In the genomic region with DNA sequence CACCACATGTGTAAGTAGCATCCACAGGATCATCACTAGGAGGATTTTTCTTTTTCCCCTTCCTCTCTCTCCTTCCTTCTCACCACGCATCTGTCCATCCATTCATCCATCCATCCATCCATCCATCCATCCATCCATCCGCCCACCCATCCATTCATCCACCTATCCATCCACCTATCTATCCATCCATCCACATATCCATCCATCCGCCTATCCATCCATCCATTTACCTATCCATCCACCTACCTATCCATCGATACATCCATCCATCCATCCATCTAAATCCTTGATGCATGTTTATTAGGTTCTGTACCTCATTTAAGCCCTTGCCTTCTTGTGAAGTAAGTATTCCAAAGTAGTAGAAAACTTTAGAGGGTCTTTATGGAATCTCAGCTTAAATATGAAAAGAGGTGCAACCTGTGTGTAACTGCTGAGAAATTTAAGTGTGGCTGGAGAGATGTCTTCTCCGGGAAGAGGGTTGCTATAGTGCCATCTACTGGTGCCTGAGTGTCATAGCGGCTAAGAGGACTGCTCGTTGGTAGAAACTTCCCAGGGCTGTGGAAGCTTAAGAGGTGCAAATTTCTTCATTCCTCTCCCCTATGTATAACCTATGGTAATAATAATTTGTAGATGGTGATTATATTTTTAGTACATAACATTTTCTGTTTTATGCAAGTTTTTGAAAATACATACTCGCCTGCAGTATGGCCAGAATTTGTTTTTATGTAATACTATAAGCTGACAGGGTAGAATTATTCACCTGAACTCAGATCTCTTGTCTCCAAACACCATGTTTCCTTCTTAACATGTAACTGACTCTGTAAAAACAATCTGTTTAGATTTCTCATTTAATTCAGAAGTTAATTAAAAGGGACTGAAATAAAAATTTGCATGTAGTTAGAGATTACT, we compare ENCODE assay signal across 9 cellular contexts. TPM values are rescaled to one million over a fixed set of nuclear protein-coding genes. Genes with fewer than 3 reads are reported as not detected.
A peak's percentile ranks its signal among the peaks of the same experiment; 100 is the strongest.
DNase-seq lines count a peak whose midpoint lies in the region; ATAC-seq and TF ChIP-seq lines count a peak whose summit lies in the region.
"Had no signal": no experiment of that assay in that cellular context is flagged by ENCODE, and none has a peak within 500 bp of the region (broad histone marks: within the 10 kb centered on the region; RNA-seq: fewer than 3 reads in every experiment).

No MANE protein-coding gene starts in this region.

- no peaks in the 10 kb centered on the region for H3K36me3 ChIP-seq in CD4-positive, alpha-beta memory T cell (ENCODE audit: insufficient read depth, low read length)
- H3K36me3 ChIP-seq in H7 (replicated peaks; ENCODE audit: control insufficient read depth, insufficient read depth, low read length): no peaks in the 10 kb centered on the region

- H3K4me3 ChIP-seq in CD4-positive, alpha-beta memory T cell (ENCODE audit: low read length in 2 of 2): no peak overlapping the region
- no peak overlapping the region for H3K4me3 ChIP-seq in H7 (ENCODE audit: insufficient read depth, low read depth, low read length)
- H3K4me3 ChIP-seq: skin epidermis had no signal

- no peaks in the 10 kb centered on the region for H3K9me3 Mint-ChIP-seq in CD4-positive, alpha-beta memory T cell
- H3K9me3 Mint-ChIP-seq in activated CD4-positive, alpha-beta memory T cell treated with anti-CD3 and anti-CD28 coated beads for 36 hours: no peaks in the 10 kb centered on the region
- H3K9me3 Mint-ChIP-seq in nephron progenitor cell: peaks cover under 1% of the 10 kb centered on the region

- H3K4me1 Mint-ChIP-seq in CD4-positive, alpha-beta memory T cell: no peaks in the 10 kb centered on the region
- no peaks in the 10 kb centered on the region for H3K4me1 Mint-ChIP-seq in activated CD4-positive, alpha-beta memory T cell treated with anti-CD3 and anti-CD28 coated beads for 36 hours (ENCODE audit: low read depth)
- peaks cover 18% of the 10 kb centered on the region for H3K4me1 Mint-ChIP-seq in nephron progenitor cell

- TF ChIP-seq CTCF in nephron progenitor cell (IDR thresholded peaks at IDR 0.05): peak; percentile 92

- H3K4me3 Mint-ChIP-seq in CD4-positive, alpha-beta memory T cell: peak overlapping the region in 1 of 8 donors; percentile 39
- no peak overlapping the region for H3K4me3 Mint-ChIP-seq in activated CD4-positive, alpha-beta memory T cell treated with anti-CD3 and anti-CD28 coated beads for 36 hours
- H3K4me3 Mint-ChIP-seq in nephron progenitor cell: no peak overlapping the region

- H3K27me3 Mint-ChIP-seq in CD4-positive, alpha-beta memory T cell: peaks cover 20% of the 10 kb centered on the region in 2 donors
- peaks cover 19% of the 10 kb centered on the region for H3K27me3 Mint-ChIP-seq in activated CD4-positive, alpha-beta memory T cell treated with anti-CD3 and anti-CD28 coated beads for 36 hours
- peaks cover 37% of the 10 kb centered on the region for H3K27me3 Mint-ChIP-seq in nephron progenitor cell (ENCODE audit: low read depth, poor library complexity)

- H3K27ac Mint-ChIP-seq in CD4-positive, alpha-beta memory T cell: no peak overlapping the region
- no peak overlapping the region for H3K27ac Mint-ChIP-seq in activated CD4-positive, alpha-beta memory T cell treated with anti-CD3 and anti-CD28 coated beads for 36 hours
- no peak overlapping the region for H3K27ac Mint-ChIP-seq in nephron progenitor cell

- intact Hi-C loops in CD4-positive, alpha-beta memory T cell (cut with micrococcal nuclease): no loop called here
- intact Hi-C loops in activated CD4-positive, alpha-beta memory T cell treated with anti-CD3 and anti-CD28 coated beads for 36 hours (cut with micrococcal nuclease): loop anchor here (2.0 to 5.0 kb wide), 2 partner anchors 129 to 281 kb away; no protein-coding TSS in a partner anchor
- intact Hi-C loops in posterior vena cava (cut with DNase I): loop anchor here in 1 of 2 donors (5.0 kb wide), 1 partner anchor 126 kb away; no protein-coding TSS in a partner anchor

- no peaks in the 10 kb centered on the region for H3K9me3 ChIP-seq in CD4-positive, alpha-beta memory T cell (ENCODE audit: control insufficient read depth in 1 of 2, low read length in 2 of 2)

- H3K27ac ChIP-seq in CD4-positive, alpha-beta memory T cell (ENCODE audit: low read depth, low read length): no peak overlapping the region
- H3K27ac ChIP-seq: skin epidermis had no signal

- no peaks in the 10 kb centered on the region for H3K27me3 ChIP-seq in CD4-positive, alpha-beta memory T cell (ENCODE audit: insufficient read depth, low read length)
- H3K27me3 ChIP-seq in H7 (ENCODE audit: control insufficient read depth, insufficient read depth, low read length): no peaks in the 10 kb centered on the region

- CTCF ChIA-PET in CD4-positive, alpha-beta memory T cell (lab: Charles Lee; ENCODE audit: partially characterized antibody): interaction anchor here (0.6 to 3.5 kb wide), 15 partner anchors 9 to 287 kb away, joined by 3 to 16 read pairs (median 3); no protein-coding TSS in a partner anchor
- CTCF ChIA-PET in activated CD4-positive, alpha-beta memory T cell treated with anti-CD3 and anti-CD28 coated beads for 36 hours (lab: Charles Lee): interaction anchor here (0.6 to 3.4 kb wide), 28 partner anchors 8 to 510 kb away, joined by 3 to 31 read pairs (median 5); a partner anchor contains a TSS

- H3K36me3 Mint-ChIP-seq in CD4-positive, alpha-beta memory T cell: no peaks in the 10 kb centered on the region
- no peaks in the 10 kb centered on the region for H3K36me3 Mint-ChIP-seq in activated CD4-positive, alpha-beta memory T cell treated with anti-CD3 and anti-CD28 coated beads for 36 hours
- H3K36me3 Mint-ChIP-seq in nephron progenitor cell (ENCODE audit: low read depth): no peaks in the 10 kb centered on the region

- POLR2A ChIA-PET in CD4-positive, alpha-beta memory T cell (lab: Charles Lee; ENCODE audit: partially characterized antibody): no interaction called here
- POLR2A ChIA-PET in activated CD4-positive, alpha-beta memory T cell treated with anti-CD3 and anti-CD28 coated beads for 36 hours (lab: Charles Lee): interaction anchor here (0.7 kb wide), 1 partner anchor 206 kb away, joined by 3 read pairs; no protein-coding TSS in a partner anchor

- H3K4me1 ChIP-seq in CD4-positive, alpha-beta memory T cell (ENCODE audit: insufficient read depth, low read length): no peaks in the 10 kb centered on the region

- no peak for ATAC-seq in HG03432 (IDR thresholded peaks at IDR 0.05; ENCODE audit: unreplicated experiment)

- DNase-seq in CD4-positive, alpha-beta memory T cell: peak; percentile 39 to 57 (median 50)
- DNase-seq in H7 (peak; percentile 75), NCI-H345 treated with DMSO at 0.1 percent for 48 hours (lab: John Stamatoyannopoulos, UW; ENCODE audit: unreplicated experiment) (peak; percentile 64), fibroblast of gingiva (ENCODE audit: low read depth) (peak; percentile 41), nephron progenitor cell (peak; percentile 52), posterior vena cava (ENCODE audit: low spot score) (no peak)
- peak; percentile 45 for DNase-seq in activated CD4-positive, alpha-beta memory T cell treated with anti-CD3 and anti-CD28 coated beads for 36 hours

RNA-seq across cellular contexts. Expression of a gene that starts 46.0 kb away (rescaled TPM):
- total RNA-seq in CD4-positive, alpha-beta memory T cell: not detected
- not detected for polyA plus RNA-seq in CD4-positive, alpha-beta memory T cell
- 0.04 TPM in 1 of 2 replicates, not detected in the other for total RNA-seq in H7 (2014; rRNA removed; shearing (Covaris generic))
- total RNA-seq in activated CD4-positive, alpha-beta memory T cell treated with anti-CD3 and anti-CD28 coated beads for 36 hours: not detected
- total RNA-seq in posterior vena cava: not detected
